Comparison of ENCODE assay signal across 2 cellular contexts in genomic region chr5:80620206-80620605, GRCh38.
TF ChIP-seq lines count a peak whose summit lies in the region.

No MANE protein-coding gene starts in this region.

TF ChIP-seq in SK-N-SH, 30 proteins besides CTCF, POLR2A, EP300 and RAD21 (continued from another document):
- TF ChIP-seq, protein P1, sequence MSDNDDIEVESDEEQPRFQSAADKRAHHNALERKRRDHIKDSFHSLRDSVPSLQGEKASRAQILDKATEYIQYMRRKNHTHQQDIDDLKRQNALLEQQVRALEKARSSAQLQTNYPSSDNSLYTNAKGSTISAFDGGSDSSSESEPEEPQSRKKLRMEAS (IDR thresholded peaks at IDR 0.05; ENCODE audit: low read depth): no peak
- TF ChIP-seq, protein P2, sequence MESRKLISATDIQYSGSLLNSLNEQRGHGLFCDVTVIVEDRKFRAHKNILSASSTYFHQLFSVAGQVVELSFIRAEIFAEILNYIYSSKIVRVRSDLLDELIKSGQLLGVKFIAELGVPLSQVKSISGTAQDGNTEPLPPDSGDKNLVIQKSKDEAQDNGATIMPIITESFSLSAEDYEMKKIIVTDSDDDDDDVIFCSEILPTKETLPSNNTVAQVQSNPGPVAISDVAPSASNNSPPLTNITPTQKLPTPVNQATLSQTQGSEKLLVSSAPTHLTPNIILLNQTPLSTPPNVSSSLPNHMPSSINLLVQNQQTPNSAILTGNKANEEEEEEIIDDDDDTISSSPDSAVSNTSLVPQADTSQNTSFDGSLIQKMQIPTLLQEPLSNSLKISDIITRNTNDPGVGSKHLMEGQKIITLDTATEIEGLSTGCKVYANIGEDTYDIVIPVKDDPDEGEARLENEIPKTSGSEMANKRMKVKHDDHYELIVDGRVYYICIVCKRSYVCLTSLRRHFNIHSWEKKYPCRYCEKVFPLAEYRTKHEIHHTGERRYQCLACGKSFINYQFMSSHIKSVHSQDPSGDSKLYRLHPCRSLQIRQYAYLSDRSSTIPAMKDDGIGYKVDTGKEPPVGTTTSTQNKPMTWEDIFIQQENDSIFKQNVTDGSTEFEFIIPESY (IDR thresholded peaks at IDR 0.05; ENCODE audit: borderline replicate concordance, low read depth): no peak
- TF ChIP-seq FOXM1 (IDR thresholded peaks at IDR 0.05; ENCODE audit: low read depth): no peak

TF ChIP-seq in SK-N-SH treated with all-trans-retinoic acid at 6 μM for 48 hours, 23 proteins besides CTCF, POLR2A, EP300 and RAD21 (continued from another document):
- no peak for TF ChIP-seq TOX (CRISPR knock-in tag; IDR thresholded peaks at IDR 0.05; ENCODE audit: borderline replicate concordance)
